In the genomic region with DNA sequence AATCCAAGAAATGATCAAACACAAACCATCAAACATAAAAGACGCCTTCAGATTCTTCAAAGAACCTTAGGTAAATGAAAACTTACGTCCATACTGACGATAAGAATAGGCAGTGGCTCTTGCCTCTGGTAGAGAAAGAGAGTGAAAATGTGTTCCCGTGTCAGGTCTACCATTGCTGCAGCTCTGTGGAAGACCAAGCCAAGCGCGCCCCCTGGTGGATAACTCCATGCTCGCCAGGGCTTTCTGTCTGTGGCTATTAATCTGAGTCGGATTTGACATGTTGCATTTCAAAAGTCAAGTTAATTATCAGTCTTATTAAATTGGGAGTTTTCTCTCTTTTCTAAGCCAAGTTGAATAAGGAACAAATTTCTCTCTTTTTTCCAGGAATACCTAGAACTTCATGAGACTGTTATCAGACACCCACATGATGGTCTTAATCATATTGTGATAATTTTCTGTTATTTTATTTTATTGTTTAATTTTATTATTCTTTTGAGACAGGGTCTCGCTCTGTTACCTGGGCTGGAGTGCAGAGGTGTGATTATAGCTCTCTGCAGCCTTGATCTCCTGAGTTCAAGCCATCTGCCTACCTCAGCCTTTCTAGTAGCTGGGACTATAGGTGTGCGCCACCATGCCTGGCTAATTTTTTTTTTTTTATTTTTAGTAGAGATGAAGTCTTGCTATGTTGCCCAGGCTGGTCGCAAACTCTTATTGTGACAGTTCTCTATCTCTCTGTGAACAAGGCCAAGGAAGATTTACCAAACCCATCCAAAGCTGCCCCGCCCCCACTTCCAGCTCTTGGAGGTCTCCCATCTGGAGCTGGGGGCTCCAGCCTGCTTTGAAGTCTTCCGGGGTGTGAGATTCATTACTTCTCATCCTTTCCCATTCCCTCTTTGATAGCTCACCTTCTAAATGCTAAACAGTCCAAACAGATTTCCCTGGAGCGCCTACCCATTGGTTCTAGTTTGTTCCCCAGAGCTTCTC, we compare ENCODE assay signal across 1 cellular context.
TF ChIP-seq lines count a peak whose summit lies in the region.

No MANE protein-coding gene starts in this region.

TF ChIP-seq in K562, 482 proteins besides CTCF, POLR2A, EP300 and RAD21 (continued from another document and continues in another):
- TF ChIP-seq NR2C1 (IDR thresholded peaks at IDR 0.05) (no peak), NR2C1 (tag; IDR thresholded peaks at IDR 0.05) (no peak), SMAD2 (IDR thresholded peaks at IDR 0.05; ENCODE audit: low read depth, low read length) (no peak), RBM15 (IDR thresholded peaks at IDR 0.05; ENCODE audit: insufficient read depth, low read length) (no peak), GATAD2A (IDR thresholded peaks at IDR 0.05) (no peak), TEAD4 (IDR thresholded peaks at IDR 0.05; ENCODE audit: low read length) (peak; percentile 25; the same call in 1 of the 2 replicates), TEAD4 (CRISPR knock-in tag; IDR thresholded peaks at IDR 0.05; ENCODE audit: borderline replicate concordance) (no peak), SMC3 (conservative IDR thresholded peaks at IDR 0.05; ENCODE audit: insufficient read depth, low read depth, low read length) (peak; percentile 100), ZBTB7A (IDR thresholded peaks at IDR 0.05; ENCODE audit: borderline replicate concordance, control insufficient read depth, low read depth, low read length) (no peak), TAF7 (tag; IDR thresholded peaks at IDR 0.05) (no peak), ZKSCAN1 (IDR thresholded peaks at IDR 0.05; ENCODE audit: low read depth, low read length) (no peak), ARID2 (IDR thresholded peaks at IDR 0.05) (peak; percentile 99), ZNF699 (CRISPR knock-in tag; IDR thresholded peaks at IDR 0.05; ENCODE audit: insufficient replicate concordance) (no peak), ELF4 (CRISPR knock-in tag; IDR thresholded peaks at IDR 0.05) (no peak), ZNF444 (CRISPR knock-in tag; IDR thresholded peaks at IDR 0.05) (no peak), MTA3 (IDR thresholded peaks at IDR 0.05; ENCODE audit: borderline replicate concordance) (no peak), PHTF2 (CRISPR knock-in tag; IDR thresholded peaks at IDR 0.05) (no peak), JUNB (CRISPR knock-in tag; conservative IDR thresholded peaks at IDR 0.05) (no peak), GABPB1 (CRISPR knock-in tag; IDR thresholded peaks at IDR 0.05) (0 out of 2 replicates have a peak, but pooled peaks have one; percentile 23), DACH1 (IDR thresholded peaks at IDR 0.05; ENCODE audit: partially characterized antibody) (no peak), HNRNPLL (IDR thresholded peaks at IDR 0.05; ENCODE audit: low read depth, low read length, poor library complexity, severe bottlenecking) (no peak), ZNF79 (CRISPR knock-in tag; IDR thresholded peaks at IDR 0.05; ENCODE audit: low read depth) (no peak), RNF2 (IDR thresholded peaks at IDR 0.05) (no peak), PTRF (tag; IDR thresholded peaks at IDR 0.05) (no peak), TCF7 (IDR thresholded peaks at IDR 0.05; ENCODE audit: borderline replicate concordance) (no peak), SMAD4 (CRISPR knock-in tag; conservative IDR thresholded peaks at IDR 0.05) (peak; percentile 54; the same call in 1 of the 2 replicates), ZFP1 (CRISPR knock-in tag; IDR thresholded peaks at IDR 0.05) (no peak), RB1 (IDR thresholded peaks at IDR 0.05; ENCODE audit: low read depth) (0 out of 2 replicates have a peak, but pooled peaks have one; percentile 36), HDAC6 (IDR thresholded peaks at IDR 0.05; ENCODE audit: low read depth, low read length) (no peak), ZNF239 (CRISPR knock-in tag; IDR thresholded peaks at IDR 0.05) (no peak), ZNF347 (CRISPR knock-in tag; IDR thresholded peaks at IDR 0.05; ENCODE audit: low read depth) (no peak), RBM39 (optimal IDR thresholded peaks at IDR 0.05; ENCODE audit: low read depth, low read length) (no peak), GATAD2B (IDR thresholded peaks at IDR 0.05; ENCODE audit: borderline replicate concordance) (peak; percentile 65; the same call in 1 of the 2 replicates), SRSF7 (optimal IDR thresholded peaks at IDR 0.05; ENCODE audit: low read depth, low read length) (no peak), ZNF146 (CRISPR knock-in tag; IDR thresholded peaks at IDR 0.05; ENCODE audit: unreplicated experiment) (no peak), KLF6 (CRISPR knock-in tag; IDR thresholded peaks at IDR 0.05; ENCODE audit: borderline replicate concordance) (peak; percentile 41; the same call in 1 of the 2 replicates)
- TF ChIP-seq, protein P1, sequence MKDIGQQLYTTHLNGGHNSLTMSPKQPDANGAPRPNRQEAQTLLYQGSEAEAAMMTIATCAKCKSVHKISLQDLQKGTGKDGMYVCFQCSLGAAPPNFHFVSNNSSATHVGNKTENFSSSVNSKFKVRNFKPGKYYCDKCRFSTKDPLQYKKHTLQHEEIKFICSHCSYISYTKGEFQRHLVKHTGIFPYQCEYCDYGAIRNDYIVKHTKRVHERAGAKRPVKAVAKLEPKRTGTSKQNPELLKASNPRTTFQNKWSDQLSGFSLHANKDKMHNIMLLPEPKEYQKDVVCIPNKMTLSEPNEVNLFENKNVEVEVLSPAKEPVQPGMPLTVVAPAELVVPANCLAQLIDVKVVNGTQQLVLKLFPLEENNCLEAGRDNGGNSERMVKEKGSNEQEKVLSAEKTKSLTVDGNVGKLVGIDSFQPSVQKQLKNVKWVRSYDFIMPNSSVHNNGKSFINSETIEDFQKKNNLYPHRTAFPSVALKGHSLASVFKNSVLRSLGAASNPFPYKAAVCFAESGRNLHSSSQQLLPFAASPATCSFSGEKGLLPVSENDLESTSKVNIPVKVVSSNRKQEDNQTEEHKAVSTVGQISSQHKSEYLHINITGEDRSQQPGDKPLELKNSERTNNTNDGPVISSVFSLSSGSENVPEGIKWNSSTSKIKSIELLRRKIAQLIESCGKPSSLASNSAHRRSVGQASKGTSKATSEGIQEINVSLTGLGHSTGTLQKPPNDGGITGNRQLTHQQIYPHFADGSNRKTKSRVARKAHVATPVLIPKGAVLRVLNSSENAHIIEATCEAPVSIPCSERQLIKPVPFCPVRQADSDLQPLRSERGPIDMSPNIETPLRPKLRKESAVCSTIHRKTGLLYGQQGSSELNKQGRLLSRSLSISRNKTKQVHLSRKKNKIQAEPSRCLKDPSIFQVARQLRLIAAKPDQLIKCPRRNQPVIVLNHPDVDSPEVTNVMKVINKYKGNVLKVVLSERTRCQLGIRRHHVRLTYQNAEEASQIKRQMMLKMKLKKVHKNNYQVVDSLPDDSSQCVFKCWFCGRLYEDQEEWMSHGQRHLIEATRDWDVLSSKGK (CRISPR knock-in tag; IDR thresholded peaks at IDR 0.05) = no peak
- TF ChIP-seq, protein P2, sequence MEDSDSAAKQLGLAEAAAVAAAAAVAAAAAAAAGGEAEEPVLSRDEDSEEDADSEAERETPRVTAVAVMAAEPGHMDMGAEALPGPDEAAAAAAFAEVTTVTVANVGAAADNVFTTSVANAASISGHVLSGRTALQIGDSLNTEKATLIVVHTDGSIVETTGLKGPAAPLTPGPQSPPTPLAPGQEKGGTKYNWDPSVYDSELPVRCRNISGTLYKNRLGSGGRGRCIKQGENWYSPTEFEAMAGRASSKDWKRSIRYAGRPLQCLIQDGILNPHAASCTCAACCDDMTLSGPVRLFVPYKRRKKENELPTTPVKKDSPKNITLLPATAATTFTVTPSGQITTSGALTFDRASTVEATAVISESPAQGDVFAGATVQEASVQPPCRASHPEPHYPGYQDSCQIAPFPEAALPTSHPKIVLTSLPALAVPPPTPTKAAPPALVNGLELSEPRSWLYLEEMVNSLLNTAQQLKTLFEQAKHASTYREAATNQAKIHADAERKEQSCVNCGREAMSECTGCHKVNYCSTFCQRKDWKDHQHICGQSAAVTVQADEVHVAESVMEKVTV (CRISPR knock-in tag; IDR thresholded peaks at IDR 0.05) = peak; percentile 99
- TF ChIP-seq, protein P3, sequence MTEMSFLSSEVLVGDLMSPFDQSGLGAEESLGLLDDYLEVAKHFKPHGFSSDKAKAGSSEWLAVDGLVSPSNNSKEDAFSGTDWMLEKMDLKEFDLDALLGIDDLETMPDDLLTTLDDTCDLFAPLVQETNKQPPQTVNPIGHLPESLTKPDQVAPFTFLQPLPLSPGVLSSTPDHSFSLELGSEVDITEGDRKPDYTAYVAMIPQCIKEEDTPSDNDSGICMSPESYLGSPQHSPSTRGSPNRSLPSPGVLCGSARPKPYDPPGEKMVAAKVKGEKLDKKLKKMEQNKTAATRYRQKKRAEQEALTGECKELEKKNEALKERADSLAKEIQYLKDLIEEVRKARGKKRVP (CRISPR knock-in tag; IDR thresholded peaks at IDR 0.05) = 0 out of 2 replicates have a peak, but pooled peaks have one; percentile 19
- TF ChIP-seq, protein P4, sequence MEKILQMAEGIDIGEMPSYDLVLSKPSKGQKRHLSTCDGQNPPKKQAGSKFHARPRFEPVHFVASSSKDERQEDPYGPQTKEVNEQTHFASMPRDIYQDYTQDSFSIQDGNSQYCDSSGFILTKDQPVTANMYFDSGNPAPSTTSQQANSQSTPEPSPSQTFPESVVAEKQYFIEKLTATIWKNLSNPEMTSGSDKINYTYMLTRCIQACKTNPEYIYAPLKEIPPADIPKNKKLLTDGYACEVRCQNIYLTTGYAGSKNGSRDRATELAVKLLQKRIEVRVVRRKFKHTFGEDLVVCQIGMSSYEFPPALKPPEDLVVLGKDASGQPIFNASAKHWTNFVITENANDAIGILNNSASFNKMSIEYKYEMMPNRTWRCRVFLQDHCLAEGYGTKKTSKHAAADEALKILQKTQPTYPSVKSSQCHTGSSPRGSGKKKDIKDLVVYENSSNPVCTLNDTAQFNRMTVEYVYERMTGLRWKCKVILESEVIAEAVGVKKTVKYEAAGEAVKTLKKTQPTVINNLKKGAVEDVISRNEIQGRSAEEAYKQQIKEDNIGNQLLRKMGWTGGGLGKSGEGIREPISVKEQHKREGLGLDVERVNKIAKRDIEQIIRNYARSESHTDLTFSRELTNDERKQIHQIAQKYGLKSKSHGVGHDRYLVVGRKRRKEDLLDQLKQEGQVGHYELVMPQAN (IDR thresholded peaks at IDR 0.05; ENCODE audit: borderline replicate concordance) = no peak
- TF ChIP-seq, protein P5, sequence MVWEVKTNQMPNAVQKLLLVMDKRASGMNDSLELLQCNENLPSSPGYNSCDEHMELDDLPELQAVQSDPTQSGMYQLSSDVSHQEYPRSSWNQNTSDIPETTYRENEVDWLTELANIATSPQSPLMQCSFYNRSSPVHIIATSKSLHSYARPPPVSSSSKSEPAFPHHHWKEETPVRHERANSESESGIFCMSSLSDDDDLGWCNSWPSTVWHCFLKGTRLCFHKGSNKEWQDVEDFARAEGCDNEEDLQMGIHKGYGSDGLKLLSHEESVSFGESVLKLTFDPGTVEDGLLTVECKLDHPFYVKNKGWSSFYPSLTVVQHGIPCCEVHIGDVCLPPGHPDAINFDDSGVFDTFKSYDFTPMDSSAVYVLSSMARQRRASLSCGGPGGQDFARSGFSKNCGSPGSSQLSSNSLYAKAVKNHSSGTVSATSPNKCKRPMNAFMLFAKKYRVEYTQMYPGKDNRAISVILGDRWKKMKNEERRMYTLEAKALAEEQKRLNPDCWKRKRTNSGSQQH (CRISPR knock-in tag; IDR thresholded peaks at IDR 0.05) = no peak
- TF ChIP-seq, protein P6, sequence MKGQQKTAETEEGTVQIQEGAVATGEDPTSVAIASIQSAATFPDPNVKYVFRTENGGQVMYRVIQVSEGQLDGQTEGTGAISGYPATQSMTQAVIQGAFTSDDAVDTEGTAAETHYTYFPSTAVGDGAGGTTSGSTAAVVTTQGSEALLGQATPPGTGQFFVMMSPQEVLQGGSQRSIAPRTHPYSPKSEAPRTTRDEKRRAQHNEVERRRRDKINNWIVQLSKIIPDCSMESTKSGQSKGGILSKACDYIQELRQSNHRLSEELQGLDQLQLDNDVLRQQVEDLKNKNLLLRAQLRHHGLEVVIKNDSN (CRISPR knock-in tag; IDR thresholded peaks at IDR 0.05) = no peak
- TF ChIP-seq, protein P7, sequence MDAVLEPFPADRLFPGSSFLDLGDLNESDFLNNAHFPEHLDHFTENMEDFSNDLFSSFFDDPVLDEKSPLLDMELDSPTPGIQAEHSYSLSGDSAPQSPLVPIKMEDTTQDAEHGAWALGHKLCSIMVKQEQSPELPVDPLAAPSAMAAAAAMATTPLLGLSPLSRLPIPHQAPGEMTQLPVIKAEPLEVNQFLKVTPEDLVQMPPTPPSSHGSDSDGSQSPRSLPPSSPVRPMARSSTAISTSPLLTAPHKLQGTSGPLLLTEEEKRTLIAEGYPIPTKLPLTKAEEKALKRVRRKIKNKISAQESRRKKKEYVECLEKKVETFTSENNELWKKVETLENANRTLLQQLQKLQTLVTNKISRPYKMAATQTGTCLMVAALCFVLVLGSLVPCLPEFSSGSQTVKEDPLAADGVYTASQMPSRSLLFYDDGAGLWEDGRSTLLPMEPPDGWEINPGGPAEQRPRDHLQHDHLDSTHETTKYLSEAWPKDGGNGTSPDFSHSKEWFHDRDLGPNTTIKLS (IDR thresholded peaks at IDR 0.05; ENCODE audit: borderline replicate concordance, low read depth) = peak; percentile 30; the same call in 1 of the 2 replicates
